In the genomic region with DNA sequence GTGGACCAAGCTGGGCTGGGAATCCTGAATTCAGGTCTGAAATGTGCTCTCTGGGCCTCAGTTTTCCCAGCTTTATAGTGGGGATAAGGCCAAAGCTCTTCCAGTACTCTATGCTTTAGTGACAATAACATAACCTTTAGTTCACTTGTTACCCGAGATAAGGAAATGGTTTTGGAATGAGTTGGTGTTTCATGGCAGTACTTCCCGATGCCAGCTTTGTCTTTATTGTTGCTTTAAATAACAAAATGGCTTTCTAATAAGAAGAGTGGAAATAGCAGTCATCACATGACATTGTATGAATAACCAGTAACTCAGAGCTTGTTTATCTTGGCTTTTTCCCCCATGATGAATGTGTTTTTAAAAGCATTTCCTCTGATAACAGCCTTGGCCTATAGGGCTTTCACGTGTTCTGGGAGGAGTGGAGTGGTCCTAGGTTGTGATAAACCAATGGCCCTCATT, we compare ENCODE assay signal across 11 cellular contexts. TPM values are rescaled to one million over a fixed set of nuclear protein-coding genes. Genes with fewer than 3 reads are reported as not detected.
DNase-seq lines count a peak whose midpoint lies in the region; ATAC-seq, FAIRE-seq and TF ChIP-seq lines count a peak whose summit lies in the region.
"Had no signal": no experiment of that assay in that cellular context is flagged by ENCODE, and none has a peak within 500 bp of the region (broad histone marks: within the 10 kb centered on the region; RNA-seq: fewer than 3 reads in every experiment).

No MANE protein-coding gene starts in this region.

- H3K27ac ChIP-seq in endothelial cell of umbilical vein (ENCODE audit: insufficient read depth, low read depth, low read length) (peak overlapping the region; percentile 70), mesenchymal stem cell (ENCODE audit: low read length, poor library complexity, severe bottlenecking) (peak overlapping the region; percentile 47)
- H3K27ac ChIP-seq: SK-N-MC had no signal

- H2BK15ac ChIP-seq in mesenchymal stem cell (ENCODE audit: low read depth, poor library complexity, severe bottlenecking): no peak overlapping the region

- dilution Hi-C loops in endothelial cell of umbilical vein (cut with MboI; ENCODE audit: extremely low pct_ligation_motif_present, low sequenced_read_pairs): no loop called here

- no peak overlapping the region for H3K14ac ChIP-seq in mesenchymal stem cell (ENCODE audit: low read length in 2 of 2)

- peak overlapping the region; percentile 79 for H2AK5ac ChIP-seq in mesenchymal stem cell (ENCODE audit: low read length, severe bottlenecking)

- no peak for TF ChIP-seq CTCF in endothelial cell of umbilical vein (IDR thresholded peaks at IDR 0.05; ENCODE audit: extremely low read depth in 1 of 2, insufficient read depth in 1 of 2, low read depth in 1 of 2, low read length in 2 of 2)
- TF ChIP-seq CTCF in GM13977 (IDR thresholded peaks at IDR 0.05; ENCODE audit: extremely low read depth, insufficient read depth, missing control alignments): no peak

- H3K23ac ChIP-seq in mesenchymal stem cell (ENCODE audit: low read length in 2 of 2): no peak overlapping the region

- H2BK5ac ChIP-seq in mesenchymal stem cell (ENCODE audit: low read depth, low read length, poor library complexity, severe bottlenecking): no peak overlapping the region

- H2BK120ac ChIP-seq in mesenchymal stem cell (ENCODE audit: low read depth, low read length): no peak overlapping the region

- 37% methylated on average over 1 of the region's 3 CpGs for WGBS in mesenchymal stem cell

- H3K9me3 ChIP-seq in endothelial cell of umbilical vein (replicated peaks; ENCODE audit: control insufficient read depth, insufficient read depth, low read length): peaks cover 1% of the 10 kb centered on the region
- H3K9me3 ChIP-seq in mesenchymal stem cell (ENCODE audit: control insufficient read depth, low read length): peaks cover 32% of the 10 kb centered on the region

- H2AFZ ChIP-seq in endothelial cell of umbilical vein (ENCODE audit: low read depth, low read length): no peak overlapping the region
- H2AFZ ChIP-seq in mesenchymal stem cell (ENCODE audit: low read depth, low read length): no peak overlapping the region

- peak; percentile 99 for FAIRE-seq in endothelial cell of umbilical vein (lab: Jason Lieb, UNC)

- H3K4me1 ChIP-seq in endothelial cell of umbilical vein (ENCODE audit: control insufficient read depth, extremely low read depth, insufficient read depth, low read length) (peaks cover 30% of the 10 kb centered on the region), mesenchymal stem cell (ENCODE audit: control insufficient read depth, insufficient read depth, low read depth, low read length) (peaks cover 9% of the 10 kb centered on the region)

- POLR2A ChIA-PET in endothelial cell of umbilical vein (lab: Charles Lee): interaction anchor here (0.9 to 1.5 kb wide), 3 partner anchors 25 to 53 kb away, joined by 4 to 5 read pairs (median 5); no protein-coding TSS in a partner anchor

- H3K79me1 ChIP-seq in mesenchymal stem cell (replicated peaks; ENCODE audit: low read length, poor library complexity, severe bottlenecking): peaks cover 38% of the 10 kb centered on the region

- no peak for ATAC-seq in GM21825 (IDR thresholded peaks at IDR 0.05; ENCODE audit: unreplicated experiment)
- no peak for ATAC-seq in GM19467 (IDR thresholded peaks at IDR 0.05; ENCODE audit: unreplicated experiment)

- in situ Hi-C loops in GM13977 (cut with MboI; ENCODE audit: low pct_unique_long_range_greater_than_20kb, low sequenced_read_pairs, unreplicated experiment): no loop called here

- CTCF ChIA-PET in endothelial cell of umbilical vein (lab: Charles Lee): interaction anchor here (0.6 to 3.7 kb wide), 10 partner anchors 13 to 498 kb away, joined by 3 to 21 read pairs (median 6); no protein-coding TSS in a partner anchor

- H3K18ac ChIP-seq in mesenchymal stem cell (ENCODE audit: low read depth in 1 of 2, low read length in 2 of 2): peak overlapping the region in 1 of 2 experiments; percentile 71

- intact Hi-C loops in endothelial cell of umbilical vein (cut with micrococcal nuclease): loop anchor here (1.0 to 5.0 kb wide), 4 partner anchors 24 to 65 kb away; a partner anchor contains a TSS

- H4K20me1 ChIP-seq in endothelial cell of umbilical vein (replicated peaks; ENCODE audit: control insufficient read depth, extremely low read depth, insufficient read depth, low read length): peaks cover 2% of the 10 kb centered on the region

- H3K4me3 ChIP-seq in endothelial cell of umbilical vein (replicated peaks in 1 of 3; ENCODE audit: insufficient read depth in 1 of 3, low read depth in 1 of 3, low read length in 3 of 3) (no peak overlapping the region), mesenchymal stem cell (ENCODE audit: insufficient read depth in 1 of 2, low read depth in 1 of 2, low read length in 2 of 2) (peak overlapping the region in 1 of 2 experiments; percentile 4)
- H3K4me3 ChIP-seq: SK-N-MC had no signal

- no peak overlapping the region for H3K4ac ChIP-seq in mesenchymal stem cell (ENCODE audit: low read depth in 1 of 2, low read length in 2 of 2)

- BruUV-seq in endothelial cell of umbilical vein (replicated peaks; lab: Mats Ljungman, UMichigan): no TSS peak

- H3K9ac ChIP-seq in endothelial cell of umbilical vein (replicated peaks; ENCODE audit: extremely low read depth, insufficient read depth, low read length) (peak overlapping the region; percentile 35), mesenchymal stem cell (ENCODE audit: low read length) (no peak overlapping the region)

- peak; percentile 77 for DNase-seq in Daoy (ENCODE audit: low read depth)
- DNase-seq in RPMI7951 (ENCODE audit: low read depth): peak; percentile 65
- peak; percentile 98 for DNase-seq in endothelial cell of umbilical vein (ENCODE audit: low read depth, low spot score)
- DNase-seq in mesenchymal stem cell: no peak
- DNase-seq in GF-D8 (lab: John Stamatoyannopoulos, UW): no peak
- no peak for DNase-seq in GM13977 (ENCODE audit: low spot score)
- DNase-seq: activated CD4-positive, alpha-beta T cell treated with anti-CD3 and anti-CD28 coated beads for 1 hour; NCI-H510A treated with DMSO at 0.1 percent for 48 hours had no signal

- peaks cover 83% of the 10 kb centered on the region for H3K79me2 ChIP-seq in endothelial cell of umbilical vein (ENCODE audit: control insufficient read depth, insufficient read depth, low read length)

- H3K4me2 ChIP-seq in endothelial cell of umbilical vein (ENCODE audit: insufficient read depth, low read length): peak overlapping the region; percentile 33
- H3K4me2 ChIP-seq in mesenchymal stem cell (ENCODE audit: low read length, poor library complexity, severe bottlenecking): no peak overlapping the region

- no peaks in the 10 kb centered on the region for H3K36me3 ChIP-seq in endothelial cell of umbilical vein (ENCODE audit: control insufficient read depth in 2 of 2, extremely low read depth in 1 of 2, insufficient read depth in 2 of 2, low read length in 2 of 2)
- no peaks in the 10 kb centered on the region for H3K36me3 ChIP-seq in mesenchymal stem cell (ENCODE audit: control insufficient read depth in 1 of 2, insufficient read depth in 2 of 2, low read depth in 1 of 2, low read length in 2 of 2)

- no peaks in the 10 kb centered on the region for H3K27me3 ChIP-seq in endothelial cell of umbilical vein (ENCODE audit: control insufficient read depth in 2 of 2, insufficient read depth in 2 of 2, low read length in 2 of 2)
- no peaks in the 10 kb centered on the region for H3K27me3 ChIP-seq in mesenchymal stem cell (ENCODE audit: control insufficient read depth in 1 of 2, insufficient read depth in 1 of 2, low read length in 2 of 2)

- no peaks in the 10 kb centered on the region for H3K9me1 ChIP-seq in endothelial cell of umbilical vein (replicated peaks; ENCODE audit: control insufficient read depth, extremely low read depth, insufficient read depth, low read length)

- peak; percentile 18 for TF ChIP-seq POLR2A in endothelial cell of umbilical vein (IDR thresholded peaks at IDR 0.05; ENCODE audit: low read depth, low read length)

- no peak overlapping the region for H2BK12ac ChIP-seq in mesenchymal stem cell (ENCODE audit: low read length in 2 of 2)

- H4K91ac ChIP-seq in mesenchymal stem cell (ENCODE audit: low read length): no peak overlapping the region

- H4K8ac ChIP-seq in mesenchymal stem cell (ENCODE audit: low read length): no peak overlapping the region

TF ChIP-seq in endothelial cell of umbilical vein, 7 proteins besides CTCF, POLR2A, EP300 and RAD21:
- TF ChIP-seq EZH2 (IDR thresholded peaks at IDR 0.05; ENCODE audit: borderline replicate concordance, low read depth, low read length, severe bottlenecking) (no peak), POLR2AphosphoS5 (IDR thresholded peaks at IDR 0.05; ENCODE audit: insufficient read depth, low read depth, low read length) (peak; percentile 95), JUN (IDR thresholded peaks at IDR 0.05; ENCODE audit: borderline replicate concordance, insufficient read depth, insufficient read length, low read depth) (peak; percentile 94), MYC (IDR thresholded peaks at IDR 0.05; ENCODE audit: low read depth, low read length) (no peak), FOS (IDR thresholded peaks at IDR 0.05; ENCODE audit: borderline replicate concordance, insufficient read depth, low read length) (peak; percentile 95), GATA2 (IDR thresholded peaks at IDR 0.05; ENCODE audit: insufficient read depth, insufficient read length, low read depth, low read length) (peak; percentile 93)
- TF ChIP-seq, protein P1, sequence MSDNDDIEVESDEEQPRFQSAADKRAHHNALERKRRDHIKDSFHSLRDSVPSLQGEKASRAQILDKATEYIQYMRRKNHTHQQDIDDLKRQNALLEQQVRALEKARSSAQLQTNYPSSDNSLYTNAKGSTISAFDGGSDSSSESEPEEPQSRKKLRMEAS (IDR thresholded peaks at IDR 0.05; ENCODE audit: insufficient read depth, insufficient read length): peak; percentile 67
TF ChIP-seq in endothelial cell of umbilical vein: peak in this region for 5.

RNA-seq across cellular contexts. Expression of a gene that starts 53.6 kb away (rescaled TPM):
- 5.0 and 6.3 TPM in 2 replicates for total RNA-seq in Daoy (2014; rRNA removed; shearing (Covaris generic))
- total RNA-seq in RPMI7951 (2014; rRNA removed; shearing (Covaris generic)): 2.7 and 2.9 TPM in 2 replicates
- 60.6 and 80.3 TPM in 2 replicates for total RNA-seq in endothelial cell of umbilical vein
- 19.8 and 22.6 TPM in 2 replicates for polyA plus RNA-seq in endothelial cell of umbilical vein
- 19.6 TPM in 2 replicates for polyA plus RNA-seq in endothelial cell of umbilical vein (2011; cell fraction: cytosol; rRNA removed)
- 63.9 and 74.5 TPM in 2 replicates for polyA plus RNA-seq in endothelial cell of umbilical vein (2011; cell fraction: nucleus; rRNA removed)
- polyA plus RNA-seq in endothelial cell of umbilical vein (2012): 40.4 TPM in 2 replicates
- polyA minus RNA-seq in endothelial cell of umbilical vein: 47.0 and 51.6 TPM in 2 replicates
- polyA minus RNA-seq in endothelial cell of umbilical vein (2011; cell fraction: cytosol; rRNA and poly(A)+ RNA removed): 0.82 TPM
- polyA minus RNA-seq in endothelial cell of umbilical vein (2011; cell fraction: nucleus; rRNA and poly(A)+ RNA removed): 56.2 and 62.2 TPM in 2 replicates
- 19.0 TPM for polyA plus RNA-seq in mesenchymal stem cell (2013, experiment 1 of 2)
- polyA plus RNA-seq in mesenchymal stem cell (2013, experiment 2 of 2): 18.9 TPM

Comparison
In these comparisons a context has a peak if more than half of its experiments do, and no peak if none do; other contexts are left out.
1. DNase-seq: peak in Daoy (single experiment), RPMI7951 (single experiment) and endothelial cell of umbilical vein (single experiment); none in mesenchymal stem cell (single experiment), GF-D8 (single experiment) and GM13977 (single experiment).